Comparison of ENCODE assay signal across 16 cellular contexts in genomic region chr1:20578062-20578461, GRCh38. TPM values are rescaled to one million over a fixed set of nuclear protein-coding genes. Genes with fewer than 3 reads are reported as not detected.
DNase-seq lines count a peak whose midpoint lies in the region; ATAC-seq, FAIRE-seq and TF ChIP-seq lines count a peak whose summit lies in the region.
"Had no signal": no experiment of that assay in that cellular context is flagged by ENCODE, and none has a peak within 500 bp of the region (broad histone marks: within the 10 kb centered on the region; RNA-seq: fewer than 3 reads in every experiment).

No MANE protein-coding gene starts in this region.

- H3K4me3 Mint-ChIP-seq in HFFc6: no peak overlapping the region
- H3K4me3 Mint-ChIP-seq in WTC11: no peak overlapping the region

- no peaks in the 10 kb centered on the region for H3K9me3 ChIP-seq in endothelial cell of umbilical vein (replicated peaks; ENCODE audit: control insufficient read depth, insufficient read depth, low read length)
- no peaks in the 10 kb centered on the region for H3K9me3 ChIP-seq in osteoblast (ENCODE audit: low read depth, low read length)
- H3K9me3 ChIP-seq in small intestine (ENCODE audit: control insufficient read depth, low read depth): no peaks in the 10 kb centered on the region
- no peaks in the 10 kb centered on the region for H3K9me3 ChIP-seq in testis
- H3K9me3 ChIP-seq: HAP-1 had no signal

- H3K27me3 ChIP-seq in endothelial cell of umbilical vein (ENCODE audit: control insufficient read depth in 2 of 2, insufficient read depth in 2 of 2, low read length in 2 of 2) (peaks cover 5 to 6% of the 10 kb centered on the region in 2 experiments), osteoblast (ENCODE audit: insufficient read depth, low read length) (peaks cover 7% of the 10 kb centered on the region), small intestine (ENCODE audit: control insufficient read depth in 2 of 2, insufficient read depth in 2 of 2, low read length in 2 of 2) (no peaks in the 10 kb centered on the region), testis (no peaks in the 10 kb centered on the region)

- dilution Hi-C loops in endothelial cell of umbilical vein (cut with MboI; ENCODE audit: extremely low pct_ligation_motif_present, low sequenced_read_pairs): no loop called here

- no peak for TF ChIP-seq CTCF in HFFc6 (IDR thresholded peaks at IDR 0.05)
- no peak for TF ChIP-seq CTCF in endothelial cell of umbilical vein (IDR thresholded peaks at IDR 0.05; ENCODE audit: extremely low read depth in 1 of 2, insufficient read depth in 1 of 2, low read depth in 1 of 2, low read length in 2 of 2)
- no peak for TF ChIP-seq CTCF in osteoblast (IDR thresholded peaks at IDR 0.05; ENCODE audit: extremely low read depth, low read depth, low read length)
- no peak for TF ChIP-seq CTCF in WTC11 (IDR thresholded peaks at IDR 0.05)
- TF ChIP-seq CTCF in testis (IDR thresholded peaks at IDR 0.05): no peak

- no peak overlapping the region for H2AFZ ChIP-seq in endothelial cell of umbilical vein (ENCODE audit: low read depth, low read length)
- H2AFZ ChIP-seq in osteoblast (ENCODE audit: low read length): no peak overlapping the region

- CTCF ChIA-PET in endothelial cell of umbilical vein (lab: Charles Lee) (interaction anchor here (5.7 kb wide), 1 partner anchor 55 kb away, joined by 173 read pairs; the partner anchor contains the start of gene PINK1), WTC11 (lab: Charles Lee) (no interaction called here)

- H3K27me3 Mint-ChIP-seq in HFFc6 (ENCODE audit: insufficient read depth) (peaks cover 12% of the 10 kb centered on the region), WTC11 (ENCODE audit: low read depth) (peaks cover 15% of the 10 kb centered on the region)

- peaks cover 5% of the 10 kb centered on the region; the same call in 1 of the 2 replicates for H3K36me3 Mint-ChIP-seq in HFFc6 (ENCODE audit: low read depth)
- no peaks in the 10 kb centered on the region for H3K36me3 Mint-ChIP-seq in WTC11

- no peak for DNase-seq in HFFc6
- DNase-seq in RPMI8226: peak; percentile 51
- no peak for DNase-seq in endothelial cell of umbilical vein (ENCODE audit: low read depth, low spot score)
- DNase-seq in osteoblast (ENCODE audit: insufficient read length, low spot score, missing footprints): peak; percentile 13
- DNase-seq in small intestine: no peak
- DNase-seq in WTC11 (ENCODE audit: low spot score): no peak
- DNase-seq in testis: no peak
- DNase-seq: COR-L47, KG1, NCI-H1048, NCI-H1436 treated with DMSO at 0.1 percent for 48 hours, NCI-H2029 treated with DMSO at 0.1 percent for 48 hours, NCI-H2227 treated with DMSO at 0.1 percent for 48 hours, NCI-H524 treated with DMSO at 0.1 percent for 48 hours had no signal

- H3K4me1 Mint-ChIP-seq in HFFc6 (ENCODE audit: low read depth): peaks cover 43% of the 10 kb centered on the region
- H3K4me1 Mint-ChIP-seq in WTC11: 0 out of 2 replicates have a peak, but pooled peaks cover 4% of the 10 kb centered on the region

- no TSS peak for BruUV-seq in endothelial cell of umbilical vein (replicated peaks; lab: Mats Ljungman, UMichigan)

- peak; percentile 28 for FAIRE-seq in endothelial cell of umbilical vein (lab: Jason Lieb, UNC)
- FAIRE-seq in small intestine (lab: Jason Lieb, UNC): no peak

- H3K9ac ChIP-seq in endothelial cell of umbilical vein (replicated peaks; ENCODE audit: extremely low read depth, insufficient read depth, low read length): no peak overlapping the region

- TF ChIP-seq POLR2A in endothelial cell of umbilical vein (IDR thresholded peaks at IDR 0.05; ENCODE audit: low read depth, low read length) (no peak), testis (IDR thresholded peaks at IDR 0.05) (no peak)

- intact Hi-C loops in endothelial cell of umbilical vein (cut with micrococcal nuclease): loop anchor here (5.0 kb wide), 1 partner anchor 56 kb away; no protein-coding TSS in a partner anchor
- intact Hi-C loops in testis (cut with DNase I; ENCODE audit: low total_unique reads): no loop called here

- ATAC-seq in GM18858 (IDR thresholded peaks at IDR 0.05; ENCODE audit: unreplicated experiment) (no peak), WTC11 (no peak)

- H3K27ac Mint-ChIP-seq in HFFc6: peak overlapping the region; percentile 6; the same call in 1 of the 2 replicates
- no peak overlapping the region for H3K27ac Mint-ChIP-seq in WTC11

- POLR2A ChIA-PET in endothelial cell of umbilical vein (lab: Charles Lee): no interaction called here
- POLR2A ChIA-PET in WTC11 (lab: Charles Lee): no interaction called here

- 76 to 84% (median 80%) methylated on average over 3 of the region's 3 CpGs for WGBS in small intestine, 3 donors
- 83 to 85% methylated on average over 3 of the region's 3 CpGs for WGBS in testis, 2 donors

- H3K9me3 Mint-ChIP-seq in HFFc6 (peaks cover 4% of the 10 kb centered on the region; the same call in 1 of the 2 replicates), WTC11 (no peaks in the 10 kb centered on the region)

- H3K4me2 ChIP-seq in endothelial cell of umbilical vein (ENCODE audit: insufficient read depth, low read length) (no peak overlapping the region), osteoblast (ENCODE audit: insufficient read depth, low read length) (no peak overlapping the region)

- H3K36me3 ChIP-seq in endothelial cell of umbilical vein (ENCODE audit: control insufficient read depth in 2 of 2, extremely low read depth in 1 of 2, insufficient read depth in 2 of 2, low read length in 2 of 2) (no peaks in the 10 kb centered on the region), osteoblast (ENCODE audit: insufficient read depth, low read length) (no peaks in the 10 kb centered on the region), small intestine (ENCODE audit: control insufficient read depth in 2 of 2, insufficient read depth in 2 of 2, low read length in 2 of 2) (no peaks in the 10 kb centered on the region), testis (ENCODE audit: low read depth, missing control alignments) (no peaks in the 10 kb centered on the region)
- H3K36me3 ChIP-seq: HAP-1 had no signal

- H4K20me1 ChIP-seq in endothelial cell of umbilical vein (replicated peaks; ENCODE audit: control insufficient read depth, extremely low read depth, insufficient read depth, low read length) (no peaks in the 10 kb centered on the region), osteoblast (ENCODE audit: insufficient read depth, low read length) (no peaks in the 10 kb centered on the region)

- H3K4me3 ChIP-seq in endothelial cell of umbilical vein (replicated peaks in 1 of 3; ENCODE audit: insufficient read depth in 1 of 3, low read depth in 1 of 3, low read length in 3 of 3) (no peak overlapping the region), osteoblast (ENCODE audit: insufficient read depth, low read length) (no peak overlapping the region), small intestine (ENCODE audit: low read depth in 1 of 2, low read length in 2 of 2) (no peak overlapping the region), testis (no peak overlapping the region)
- H3K4me3 ChIP-seq: HAP-1 had no signal

- H3K4me1 ChIP-seq in endothelial cell of umbilical vein (ENCODE audit: control insufficient read depth, extremely low read depth, insufficient read depth, low read length) (peaks cover 5% of the 10 kb centered on the region), osteoblast (ENCODE audit: insufficient read depth, low read length) (peaks cover 21% of the 10 kb centered on the region), small intestine (ENCODE audit: control insufficient read depth in 2 of 2, insufficient read depth in 1 of 2, low read depth in 1 of 2, low read length in 1 of 2) (no peaks in the 10 kb centered on the region), testis (no peaks in the 10 kb centered on the region)
- H3K4me1 ChIP-seq: HAP-1 had no signal

- no peaks in the 10 kb centered on the region for H3K9me1 ChIP-seq in endothelial cell of umbilical vein (replicated peaks; ENCODE audit: control insufficient read depth, extremely low read depth, insufficient read depth, low read length)

- no peaks in the 10 kb centered on the region for H3K79me2 ChIP-seq in endothelial cell of umbilical vein (ENCODE audit: control insufficient read depth, insufficient read depth, low read length)
- no peaks in the 10 kb centered on the region for H3K79me2 ChIP-seq in osteoblast (ENCODE audit: insufficient read depth, low read length)

- H3K27ac ChIP-seq in endothelial cell of umbilical vein (ENCODE audit: insufficient read depth, low read depth, low read length): no peak overlapping the region
- H3K27ac ChIP-seq in osteoblast (ENCODE audit: low read depth, low read length): no peak overlapping the region
- no peak overlapping the region for H3K27ac ChIP-seq in small intestine (ENCODE audit: low read depth in 1 of 2, low read length in 1 of 2)
- H3K27ac ChIP-seq in testis: no peak overlapping the region

RNA-seq across cellular contexts. Expression of gene CDA, which starts 10.8 kb away (rescaled TPM):
- 10 to 100 TPM in 4 of 6 experiments, 1 to 10 TPM in 2; 6.7 to 15.4 (median 13.3) TPM for total RNA-seq in HFFc6 (2021; fragmentation: NEBNext Ultra II Directional; extraction: Animal tissue kit (Norgen Biotek cat#: 25700))
- 0.35 TPM in 1 of 2 replicates, not detected in the other for total RNA-seq in endothelial cell of umbilical vein
- polyA plus RNA-seq in endothelial cell of umbilical vein: 1.2 and 1.9 TPM in 2 replicates
- 1.5 and 1.6 TPM in 2 replicates for polyA plus RNA-seq in endothelial cell of umbilical vein (2011; cell fraction: cytosol; rRNA removed)
- polyA plus RNA-seq in endothelial cell of umbilical vein (2011; cell fraction: nucleus; rRNA removed): 0.22 TPM in 1 of 2 replicates, not detected in the other
- 0.19 TPM in 1 of 2 replicates, not detected in the other for polyA plus RNA-seq in endothelial cell of umbilical vein (2012)
- 0.21 TPM in 1 of 2 replicates, not detected in the other for polyA minus RNA-seq in endothelial cell of umbilical vein
- polyA minus RNA-seq in endothelial cell of umbilical vein (2011; cell fraction: cytosol; rRNA and poly(A)+ RNA removed): 45.4 TPM
- polyA minus RNA-seq in endothelial cell of umbilical vein (2011; cell fraction: nucleus; rRNA and poly(A)+ RNA removed): 0.63 TPM in 2 replicates
- total RNA-seq in osteoblast: 0.59 and 1.1 TPM in 2 replicates
- polyA plus RNA-seq in small intestine: 10 to 100 TPM in 1 of 3 donors, 1 to 10 TPM in 2; 1.1 to 53.0 (median 7.7) TPM
- total RNA-seq in WTC11 (2021): 7.3 to 12.5 TPM (median 7.5 TPM) in 3 replicates
- 1 to 10 TPM in 1 of 2 donors, under 1 TPM in 1; 0.81 to 2.0 TPM for total RNA-seq in testis
- polyA plus RNA-seq in testis (ENCODE audit: insufficient read depth, low read depth, low replicate concordance): 2.5 TPM

RNA-seq across cellular contexts. Expression of gene FAM43B, which starts 25.7 kb away (rescaled TPM):
- under 1 TPM in 1 of 6 experiments, not detected in 5; 0.07 TPM for total RNA-seq in HFFc6 (2021; fragmentation: NEBNext Ultra II Directional; extraction: Animal tissue kit (Norgen Biotek cat#: 25700))
- not detected in 2 replicates for total RNA-seq in endothelial cell of umbilical vein
- polyA plus RNA-seq in endothelial cell of umbilical vein: not detected in 2 replicates
- polyA plus RNA-seq in endothelial cell of umbilical vein (2011; cell fraction: cytosol; rRNA removed): not detected in 2 replicates
- not detected in 2 replicates for polyA plus RNA-seq in endothelial cell of umbilical vein (2011; cell fraction: nucleus; rRNA removed)
- not detected in 2 replicates for polyA plus RNA-seq in endothelial cell of umbilical vein (2012)
- not detected in 2 replicates for polyA minus RNA-seq in endothelial cell of umbilical vein
- not detected for polyA minus RNA-seq in endothelial cell of umbilical vein (2011; cell fraction: cytosol; rRNA and poly(A)+ RNA removed)
- not detected in 2 replicates for polyA minus RNA-seq in endothelial cell of umbilical vein (2011; cell fraction: nucleus; rRNA and poly(A)+ RNA removed)
- total RNA-seq in osteoblast: under 0.01 TPM in 1 of 2 replicates, not detected in the other
- polyA plus RNA-seq in small intestine: under 1 TPM in 2 of 3 donors, not detected in 1; 0.27 to 0.75 TPM
- total RNA-seq in WTC11 (2021): 2.9 to 3.1 TPM (median 3.1 TPM) in 3 replicates
- 1 to 10 TPM; 1.1 to 1.3 TPM for total RNA-seq in testis
- polyA plus RNA-seq in testis (ENCODE audit: insufficient read depth, low read depth, low replicate concordance): 0.66 TPM

RNA-seq across cellular contexts. Expression of gene PINK1, which starts 55.2 kb away (rescaled TPM):
- 100 to 1,000 TPM in 3 of 6 experiments, 10 to 100 TPM in 3; 89.9 to 134 (median 99.1) TPM for total RNA-seq in HFFc6 (2021; fragmentation: NEBNext Ultra II Directional; extraction: Animal tissue kit (Norgen Biotek cat#: 25700))
- total RNA-seq in endothelial cell of umbilical vein: 25.6 and 27.3 TPM in 2 replicates
- polyA plus RNA-seq in endothelial cell of umbilical vein: 27.2 and 27.9 TPM in 2 replicates
- polyA plus RNA-seq in endothelial cell of umbilical vein (2011; cell fraction: cytosol; rRNA removed): 30.6 and 32.3 TPM in 2 replicates
- 14.5 and 17.2 TPM in 2 replicates for polyA plus RNA-seq in endothelial cell of umbilical vein (2011; cell fraction: nucleus; rRNA removed)
- polyA plus RNA-seq in endothelial cell of umbilical vein (2012): 17.7 and 24.2 TPM in 2 replicates
- polyA minus RNA-seq in endothelial cell of umbilical vein: 18.2 and 21.8 TPM in 2 replicates
- 24.2 TPM for polyA minus RNA-seq in endothelial cell of umbilical vein (2011; cell fraction: cytosol; rRNA and poly(A)+ RNA removed)
- 4.7 and 6.3 TPM in 2 replicates for polyA minus RNA-seq in endothelial cell of umbilical vein (2011; cell fraction: nucleus; rRNA and poly(A)+ RNA removed)
- 73.1 and 79.3 TPM in 2 replicates for total RNA-seq in osteoblast
- 100 to 1,000 TPM in 1 of 3 donors, 10 to 100 TPM in 2; 45.9 to 120 (median 75.4) TPM for polyA plus RNA-seq in small intestine
- 34.7 to 47.7 TPM (median 35.1 TPM) in 3 replicates for total RNA-seq in WTC11 (2021)
- total RNA-seq in testis: 100 to 1,000 TPM; 157 to 168 TPM
- 340 TPM for polyA plus RNA-seq in testis (ENCODE audit: insufficient read depth, low read depth, low replicate concordance)

Comparison
In these comparisons a context has a peak if more than half of its experiments do, and no peak if none do; other contexts are left out.
1. DNase-seq: peak in RPMI8226 (single experiment) and osteoblast (single experiment); none in HFFc6 (single experiment), endothelial cell of umbilical vein (single experiment), small intestine (single experiment), WTC11 (single experiment) and testis (single experiment).